ENCODE assay signal across 23 cellular contexts in genomic region chr16:67423015-67423414, GRCh38. TPM values are rescaled to one million over a fixed set of nuclear protein-coding genes. Genes with fewer than 3 reads are reported as not detected.
"Had no signal": no experiment of that assay in that cellular context is flagged by ENCODE, and none has a peak within 500 bp of the region (broad histone marks: within the 10 kb centered on the region; RNA-seq: fewer than 3 reads in every experiment).

No MANE protein-coding gene starts in this region.

- H3K27ac ChIP-seq: SJSA1 had no signal

- H3K4me3 ChIP-seq: SJSA1 had no signal

- FAIRE-seq: astrocyte, RCC 7860 had no signal

- H3K27ac Mint-ChIP-seq: activated B cell treated with CpG ODN at 0.5 μM for 24 hours; activated CD4-positive, alpha-beta T cell treated with anti-CD3 and anti-CD28 coated beads, Interleukin-2, amount 10 ng/mL, durations not matched to agents 24 days and 14 days; activated naive CD4-positive, alpha-beta T cell treated with anti-CD3 and anti-CD28 coated beads for 36 hours; activated naive CD8-positive, alpha-beta T cell; T-helper 1 cell treated with Interleukin-12 subunit alpha and Interleukin-12 subunit beta and Interleukin-4 antibody, amounts not matched to agents 30 μg/mL and 1 μg/mL, for 36 hours had no signal

- H3K9me3 ChIP-seq: SJSA1 had no signal

- H3K36me3 ChIP-seq: SJSA1 had no signal

- DNase-seq: activated B cell treated with CpG ODN at 0.5 μM for 24 hours; activated CD4-positive, alpha-beta T cell treated with anti-CD3 and anti-CD28 coated beads for 1 hour; activated CD4-positive, alpha-beta T cell treated with anti-CD3 and anti-CD28 coated beads, Interleukin-2, amount 10 ng/mL, durations not matched to agents 24 days and 14 days; activated CD4-positive, alpha-beta T cell treated with anti-CD3 and anti-CD28 coated beads, Interleukin-2, amount 50 U/mL, for 48 hours; activated gamma-delta T cell; activated naive CD4-positive, alpha-beta T cell treated with anti-CD3 and anti-CD28 coated beads for 36 hours; activated T-cell treated with anti-CD3 and anti-CD28 coated beads, Interleukin-2, amount 50 U/mL, for 4 hours; amygdala; Kasumi-1; NCI-H1105 treated with DMSO at 0.1 percent for 48 hours; NCI-H1436 treated with DMSO at 0.1 percent for 48 hours; NCI-H187; NCI-H2081 treated with DMSO at 0.1 percent for 48 hours; NCI-H446; NCI-H524; SHP77 had no signal

- H3K4me1 Mint-ChIP-seq: activated CD4-positive, alpha-beta T cell treated with anti-CD3 and anti-CD28 coated beads, Interleukin-2, amount 10 ng/mL, durations not matched to agents 24 days and 14 days; central memory CD8-positive, alpha-beta T cell had no signal

- ATAC-seq: activated T-cell treated with anti-CD3 and anti-CD28 coated beads, Interleukin-2, amount 50 U/mL, for 4 hours had no signal

- H3K9me3 Mint-ChIP-seq: activated B cell treated with CpG ODN at 0.5 μM for 24 hours; activated CD4-positive, alpha-beta T cell treated with anti-CD3 and anti-CD28 coated beads, Interleukin-2, amount 10 ng/mL, durations not matched to agents 24 days and 14 days; activated naive CD4-positive, alpha-beta T cell treated with anti-CD3 and anti-CD28 coated beads for 36 hours; activated T-cell treated with anti-CD3 and anti-CD28 coated beads, Interleukin-2, amount 50 U/mL, for 4 hours; brain; central memory CD8-positive, alpha-beta T cell; T-helper 1 cell treated with Interleukin-12 subunit alpha and Interleukin-12 subunit beta and Interleukin-4 antibody, amounts not matched to agents 30 μg/mL and 1 μg/mL, for 36 hours had no signal

- H3K36me3 Mint-ChIP-seq: activated naive CD8-positive, alpha-beta T cell; brain had no signal

- H3K4me3 Mint-ChIP-seq: activated B cell treated with CpG ODN at 0.5 μM for 24 hours; activated CD4-positive, alpha-beta T cell treated with anti-CD3 and anti-CD28 coated beads, Interleukin-2, amount 10 ng/mL, durations not matched to agents 24 days and 14 days; activated naive CD4-positive, alpha-beta T cell treated with anti-CD3 and anti-CD28 coated beads for 36 hours; activated naive CD8-positive, alpha-beta T cell; activated T-cell treated with anti-CD3 and anti-CD28 coated beads, Interleukin-2, amount 50 U/mL, for 4 hours; central memory CD8-positive, alpha-beta T cell; T-helper 1 cell treated with Interleukin-12 subunit alpha and Interleukin-12 subunit beta and Interleukin-4 antibody, amounts not matched to agents 30 μg/mL and 1 μg/mL, for 36 hours had no signal

- H3K27me3 ChIP-seq: SJSA1 had no signal

RNA-seq across cellular contexts. Expression of gene HSD11B2, which starts 7.9 kb away (rescaled TPM):
- total RNA-seq: astrocyte, SJSA1 had no signal

RNA-seq across cellular contexts. Expression of gene TPPP3, which starts 29.7 kb away (rescaled TPM):
- total RNA-seq: activated B cell treated with CpG ODN at 0.5 μM for 24 hours; activated CD4-positive, alpha-beta T cell treated with anti-CD3 and anti-CD28 coated beads, Interleukin-2, amount 10 ng/mL, durations not matched to agents 24 days and 14 days; activated naive CD4-positive, alpha-beta T cell treated with anti-CD3 and anti-CD28 coated beads for 36 hours; SJSA1 had no signal
